In the genomic region with DNA sequence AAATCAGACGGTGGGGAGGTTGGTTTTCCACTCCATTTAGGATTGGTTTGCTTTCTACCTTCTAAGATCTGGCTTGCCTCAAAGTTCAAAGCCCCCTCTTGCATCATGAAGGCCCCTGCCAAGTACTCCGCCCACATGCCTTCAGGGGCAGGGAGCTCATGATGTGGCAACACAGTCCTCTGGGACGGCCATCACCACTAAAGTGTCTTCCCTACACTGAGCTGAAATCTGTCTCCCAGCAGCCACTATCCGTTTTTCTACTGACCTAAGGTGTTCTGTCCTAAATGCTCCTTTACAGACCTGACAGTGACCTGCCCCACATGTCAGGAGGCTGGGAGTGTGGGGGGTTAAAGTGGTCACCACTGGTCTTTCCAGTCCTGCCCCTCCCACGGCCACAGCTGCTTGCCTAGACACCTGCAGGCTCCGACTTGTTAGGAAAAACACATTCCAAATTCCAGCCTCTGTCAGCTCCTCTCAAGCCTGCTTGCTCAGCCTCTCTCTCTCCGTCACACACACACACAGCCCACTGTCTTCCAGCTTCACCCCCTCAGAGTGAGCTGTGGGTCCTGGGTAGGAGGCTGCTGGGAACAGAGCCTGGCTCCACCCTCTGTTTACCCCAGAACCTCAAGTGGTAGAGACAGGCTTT, we compare ENCODE assay signal across 9 cellular contexts. TPM values are rescaled to one million over a fixed set of nuclear protein-coding genes. Genes with fewer than 3 reads are reported as not detected.
DNase-seq lines count a peak whose midpoint lies in the region; ATAC-seq and TF ChIP-seq lines count a peak whose summit lies in the region.
"Had no signal": no experiment of that assay in that cellular context is flagged by ENCODE, and none has a peak within 500 bp of the region (broad histone marks: within the 10 kb centered on the region; RNA-seq: fewer than 3 reads in every experiment).

No MANE protein-coding gene starts in this region.

- no peaks in the 10 kb centered on the region for H3K27me3 Mint-ChIP-seq in Calu3 (ENCODE audit: unreplicated experiment)
- no peaks in the 10 kb centered on the region for H3K27me3 Mint-ChIP-seq in activated CD4-positive, alpha-beta memory T cell treated with anti-CD3 and anti-CD28 coated beads, Interleukin-2, amount 10 ng/mL, durations not matched to agents 7 days and 5 days

- no peaks in the 10 kb centered on the region for H4K20me1 ChIP-seq in osteoblast (ENCODE audit: insufficient read depth, low read length)

- CTCF ChIA-PET in Calu3 (lab: Charles Lee) = no interaction called here
- CTCF ChIA-PET in activated CD4-positive, alpha-beta memory T cell treated with anti-CD3 and anti-CD28 coated beads, Interleukin-2, amount 10 ng/mL, durations not matched to agents 7 days and 5 days (lab: Charles Lee) = interaction anchor here (0.6 kb wide), 1 partner anchor 63 kb away, joined by 3 read pairs; no protein-coding TSS in a partner anchor

- no peak for TF ChIP-seq EP300 in esophagus muscularis mucosa (IDR thresholded peaks at IDR 0.05)

- H3K4me1 ChIP-seq in esophagus muscularis mucosa (peaks cover 71 to 89% (median 81%) of the 10 kb centered on the region in 4 donors), osteoblast (ENCODE audit: insufficient read depth, low read length) (peaks cover 60% of the 10 kb centered on the region)

- H3K36me3 ChIP-seq in esophagus muscularis mucosa (no peaks in the 10 kb centered on the region), osteoblast (ENCODE audit: insufficient read depth, low read length) (peaks cover 5% of the 10 kb centered on the region)

- H3K9me3 ChIP-seq in esophagus muscularis mucosa = no peaks in the 10 kb centered on the region
- H3K9me3 ChIP-seq in osteoblast (ENCODE audit: low read depth, low read length) = no peaks in the 10 kb centered on the region
- H3K9me3 ChIP-seq: SJSA1 had no signal

- no peak for TF ChIP-seq CTCF in Calu3 (IDR thresholded peaks at IDR 0.05; ENCODE audit: unreplicated experiment)
- TF ChIP-seq CTCF in esophagus muscularis mucosa (IDR thresholded peaks at IDR 0.05) = no peak
- TF ChIP-seq CTCF in osteoblast (IDR thresholded peaks at IDR 0.05; ENCODE audit: extremely low read depth, low read depth, low read length) = no peak

- 40% methylated on average over 7 of the region's 7 CpGs for WGBS in esophagus muscularis mucosa

- no peaks in the 10 kb centered on the region for H3K9me3 Mint-ChIP-seq in Calu3 (ENCODE audit: low read depth, unreplicated experiment)
- H3K9me3 Mint-ChIP-seq in activated CD4-positive, alpha-beta memory T cell treated with anti-CD3 and anti-CD28 coated beads, Interleukin-2, amount 10 ng/mL, durations not matched to agents 7 days and 5 days = no peaks in the 10 kb centered on the region

- H3K27me3 ChIP-seq in esophagus muscularis mucosa (no peaks in the 10 kb centered on the region), osteoblast (ENCODE audit: insufficient read depth, low read length) (no peaks in the 10 kb centered on the region)
- H3K27me3 ChIP-seq: SJSA1 had no signal

- H2AFZ ChIP-seq in osteoblast (ENCODE audit: low read length) = no peak overlapping the region

- POLR2A ChIA-PET in activated CD4-positive, alpha-beta memory T cell treated with anti-CD3 and anti-CD28 coated beads, Interleukin-2, amount 10 ng/mL, durations not matched to agents 7 days and 5 days (lab: Charles Lee) = no interaction called here

- DNase-seq in Calu3 (no peak), NCI-H510A treated with DMSO at 0.1 percent for 48 hours (lab: John Stamatoyannopoulos, UW) (peak; percentile 81), esophagus muscularis mucosa (ENCODE audit: extremely low spot score) (no peak), osteoblast (ENCODE audit: insufficient read length, low spot score, missing footprints) (peak; percentile 76), mesenteric fat pad (ENCODE audit: low spot score) (no peak)
- DNase-seq in activated CD4-positive, alpha-beta memory T cell treated with anti-CD3 and anti-CD28 coated beads, Interleukin-2, amount 10 ng/mL, durations not matched to agents 7 days and 5 days = no peak

- peaks cover 17% of the 10 kb centered on the region for H3K4me1 Mint-ChIP-seq in Calu3 (ENCODE audit: low read depth, unreplicated experiment)
- no peaks in the 10 kb centered on the region for H3K4me1 Mint-ChIP-seq in activated CD4-positive, alpha-beta memory T cell treated with anti-CD3 and anti-CD28 coated beads, Interleukin-2, amount 10 ng/mL, durations not matched to agents 7 days and 5 days

- no peak for TF ChIP-seq POLR2A in esophagus muscularis mucosa (IDR thresholded peaks at IDR 0.05; ENCODE audit: low read depth)

- peak overlapping the region; percentile 61 for H3K27ac Mint-ChIP-seq in Calu3 (ENCODE audit: unreplicated experiment)
- no peak overlapping the region for H3K27ac Mint-ChIP-seq in activated CD4-positive, alpha-beta memory T cell treated with anti-CD3 and anti-CD28 coated beads, Interleukin-2, amount 10 ng/mL, durations not matched to agents 7 days and 5 days

- intact Hi-C loops in Calu3 (cut with micrococcal nuclease; ENCODE audit: unreplicated experiment) (no loop called here), esophagus muscularis mucosa (cut with DNase I) (no loop called here)

- ATAC-seq in HG03571 (IDR thresholded peaks at IDR 0.05; ENCODE audit: unreplicated experiment) (no peak), HG02884 (IDR thresholded peaks at IDR 0.05; ENCODE audit: unreplicated experiment) (no peak)

- no peaks in the 10 kb centered on the region for H3K36me3 Mint-ChIP-seq in Calu3 (ENCODE audit: insufficient read depth, unreplicated experiment)
- no peaks in the 10 kb centered on the region for H3K36me3 Mint-ChIP-seq in activated CD4-positive, alpha-beta memory T cell treated with anti-CD3 and anti-CD28 coated beads, Interleukin-2, amount 10 ng/mL, durations not matched to agents 7 days and 5 days (ENCODE audit: low read depth)

- H3K4me3 ChIP-seq in esophagus muscularis mucosa (no peak overlapping the region), osteoblast (ENCODE audit: insufficient read depth, low read length) (no peak overlapping the region)
- H3K4me3 ChIP-seq: SJSA1 had no signal

- H3K27ac ChIP-seq in esophagus muscularis mucosa (replicated peaks in 1 of 4) = peak overlapping the region; percentile 78 to 83 (median 79)
- H3K27ac ChIP-seq in osteoblast (ENCODE audit: low read depth, low read length) = peak overlapping the region; percentile 94

- no TSS peak for BruUV-seq in Calu3 (replicated peaks; lab: Mats Ljungman, UMichigan)

- H3K79me2 ChIP-seq in osteoblast (ENCODE audit: insufficient read depth, low read length) = peaks cover 79% of the 10 kb centered on the region

- H3K4me3 Mint-ChIP-seq in Calu3 (ENCODE audit: low read depth, unreplicated experiment) = no peak overlapping the region
- no peak overlapping the region for H3K4me3 Mint-ChIP-seq in activated CD4-positive, alpha-beta memory T cell treated with anti-CD3 and anti-CD28 coated beads, Interleukin-2, amount 10 ng/mL, durations not matched to agents 7 days and 5 days

- peak overlapping the region; percentile 55 for H3K4me2 ChIP-seq in osteoblast (ENCODE audit: insufficient read depth, low read length)

RNA-seq across cellular contexts. Expression of gene SHB, which starts 44.9 kb away (rescaled TPM):
- total RNA-seq in Calu3 (2022) = 7.6 and 8.7 TPM in 2 replicates
- 10 to 100 TPM; 16.6 to 21.2 (median 21.0) TPM for total RNA-seq in esophagus muscularis mucosa
- 8.8 and 9.4 TPM in 2 replicates for total RNA-seq in osteoblast
- total RNA-seq in mesenteric fat pad = 19.3 TPM
- 1 to 10 TPM in 1 of 2 experiments, under 1 TPM in 1; 0.93 to 1.0 TPM for total RNA-seq in activated CD4-positive, alpha-beta memory T cell treated with anti-CD3 and anti-CD28 coated beads, Interleukin-2, amount 10 ng/mL, durations not matched to agents 7 days and 5 days

Comparison
In these comparisons a context has a peak if more than half of its experiments do, and no peak if none do; other contexts are left out.
1. DNase-seq: peak in NCI-H510A treated with DMSO at 0.1 percent for 48 hours (single experiment) and osteoblast (single experiment); none in Calu3 (single experiment), esophagus muscularis mucosa (single experiment), mesenteric fat pad (single experiment) and activated CD4-positive, alpha-beta memory T cell treated with anti-CD3 and anti-CD28 coated beads, Interleukin-2, amount 10 ng/mL, durations not matched to agents 7 days and 5 days (single experiment).